18 cellular contexts compared by ENCODE assay signal in genomic region chr15:36798789-36799188, GRCh38.
A peak's percentile ranks its signal among the peaks of the same experiment; 100 is the strongest.
DNase-seq lines count a peak whose midpoint lies in the region; ATAC-seq and TF ChIP-seq lines count a peak whose summit lies in the region.
"Had no signal": no experiment of that assay in that cellular context is flagged by ENCODE, and none has a peak within 500 bp of the region (broad histone marks: within the 10 kb centered on the region; RNA-seq: fewer than 3 reads in every experiment).

No MANE protein-coding gene starts in this region.

- no peak for TF ChIP-seq CTCF in retinal pigment epithelial cell (conservative IDR thresholded peaks at IDR 0.05; ENCODE audit: low read depth, low read length)

- H3K36me3 Mint-ChIP-seq in activated T-helper 1 cell treated with anti-CD3 and anti-CD28 coated beads, Interleukin-12 subunit alpha, Interleukin-12 subunit beta, Interleukin-2, Interleukin-4 antibody, amounts not matched to agents 30 ng/mL and 10 ng/mL and 1 ng/mL, durations not matched to agents 14 hours and 24 hours and 36 hours (ENCODE audit: low read depth) = no peaks in the 10 kb centered on the region

- H3K4me3 ChIP-seq in retinal pigment epithelial cell (ENCODE audit: low read length) = no peak overlapping the region
- H3K4me3 ChIP-seq: BLaER1, GM12878, K562 had no signal

- no peak overlapping the region for H3K4me3 Mint-ChIP-seq in activated T-helper 1 cell treated with anti-CD3 and anti-CD28 coated beads, Interleukin-12 subunit alpha, Interleukin-12 subunit beta, Interleukin-2, Interleukin-4 antibody, amounts not matched to agents 30 ng/mL and 10 ng/mL and 1 ng/mL, durations not matched to agents 14 hours and 24 hours and 36 hours
- H3K4me3 Mint-ChIP-seq: CD8-positive, alpha-beta T cell; T-helper 17 cell had no signal

- intact Hi-C loops in activated T-helper 1 cell treated with anti-CD3 and anti-CD28 coated beads, Interleukin-12 subunit alpha, Interleukin-12 subunit beta, Interleukin-2, Interleukin-4 antibody, amounts not matched to agents 30 ng/mL and 10 ng/mL and 1 ng/mL, durations not matched to agents 14 hours and 24 hours and 36 hours (cut with micrococcal nuclease) = no loop called here

- DNase-seq in GM03348 (ENCODE audit: low spot score) (peak; percentile 29), M059J (ENCODE audit: low read depth) (peak; percentile 21), retinal pigment epithelial cell (ENCODE audit: low read depth) (peak; percentile 17), DMS153 treated with DMSO at 0.1 percent for 48 hours (lab: John Stamatoyannopoulos, UW; ENCODE audit: unreplicated experiment) (no peak), NCI-H2029 treated with DMSO at 0.1 percent for 48 hours (lab: John Stamatoyannopoulos, UW) (no peak)
- no peak for DNase-seq in stimulated activated CD4-positive, alpha-beta T cell treated with anti-CD3 and anti-CD28 coated beads, Interleukin-4, amount 100 ng/mL, for 24 hours
- no peak for DNase-seq in activated T-helper 1 cell treated with anti-CD3 and anti-CD28 coated beads, Interleukin-12 subunit alpha, Interleukin-12 subunit beta, Interleukin-2, Interleukin-4 antibody, amounts not matched to agents 30 ng/mL and 10 ng/mL and 1 ng/mL, durations not matched to agents 14 hours and 24 hours and 36 hours (ENCODE audit: low spot score)
- DNase-seq: CD8-positive, alpha-beta T cell; DMS79; GOT3; NCI-H1436; NCI-H510A treated with DMSO at 0.1 percent for 48 hours; SHP77 treated with DMSO at 0.1 percent for 48 hours; T-helper 17 cell had no signal

- no peak overlapping the region for H3K27ac Mint-ChIP-seq in activated T-helper 1 cell treated with anti-CD3 and anti-CD28 coated beads, Interleukin-12 subunit alpha, Interleukin-12 subunit beta, Interleukin-2, Interleukin-4 antibody, amounts not matched to agents 30 ng/mL and 10 ng/mL and 1 ng/mL, durations not matched to agents 14 hours and 24 hours and 36 hours
- H3K27ac Mint-ChIP-seq: CD8-positive, alpha-beta T cell; T-helper 17 cell had no signal

- H3K4me1 Mint-ChIP-seq in activated T-helper 1 cell treated with anti-CD3 and anti-CD28 coated beads, Interleukin-12 subunit alpha, Interleukin-12 subunit beta, Interleukin-2, Interleukin-4 antibody, amounts not matched to agents 30 ng/mL and 10 ng/mL and 1 ng/mL, durations not matched to agents 14 hours and 24 hours and 36 hours (ENCODE audit: low read depth) = no peaks in the 10 kb centered on the region
- H3K4me1 Mint-ChIP-seq: T-helper 17 cell had no signal

- no peaks in the 10 kb centered on the region for H3K27me3 Mint-ChIP-seq in activated T-helper 1 cell treated with anti-CD3 and anti-CD28 coated beads, Interleukin-12 subunit alpha, Interleukin-12 subunit beta, Interleukin-2, Interleukin-4 antibody, amounts not matched to agents 30 ng/mL and 10 ng/mL and 1 ng/mL, durations not matched to agents 14 hours and 24 hours and 36 hours (ENCODE audit: insufficient read depth)
- H3K27me3 Mint-ChIP-seq: T-helper 17 cell had no signal

- no peaks in the 10 kb centered on the region for H3K9me3 Mint-ChIP-seq in activated T-helper 1 cell treated with anti-CD3 and anti-CD28 coated beads, Interleukin-12 subunit alpha, Interleukin-12 subunit beta, Interleukin-2, Interleukin-4 antibody, amounts not matched to agents 30 ng/mL and 10 ng/mL and 1 ng/mL, durations not matched to agents 14 hours and 24 hours and 36 hours

- peak; percentile 53; the same call in 2 of the 3 replicates for ATAC-seq in SK-N-SH treated with all-trans-retinoic acid at 6 μM for 48 hours
- ATAC-seq: CD8-positive, alpha-beta T cell; GM12878; K562; T-helper 17 cell had no signal

TF ChIP-seq in SK-N-SH treated with all-trans-retinoic acid at 6 μM for 48 hours, 23 proteins besides CTCF, POLR2A, EP300 and RAD21:
- TF ChIP-seq ISL1 (CRISPR knock-in tag; IDR thresholded peaks at IDR 0.05) (peak; percentile 80), ESRRG (CRISPR knock-in tag; IDR thresholded peaks at IDR 0.05) (no peak), GLIS3 (CRISPR knock-in tag; IDR thresholded peaks at IDR 0.05) (0 out of 2 replicates have a peak, but pooled peaks have one; percentile 49), BACH2 (CRISPR knock-in tag; IDR thresholded peaks at IDR 0.05; ENCODE audit: borderline replicate concordance) (no peak), RARB (CRISPR knock-in tag; IDR thresholded peaks at IDR 0.05) (no peak), TSHZ2 (CRISPR knock-in tag; IDR thresholded peaks at IDR 0.05) (no peak), TOX (CRISPR knock-in tag; IDR thresholded peaks at IDR 0.05; ENCODE audit: borderline replicate concordance) (no peak), ZNF70 (CRISPR knock-in tag; IDR thresholded peaks at IDR 0.05) (no peak), ZNF565 (CRISPR knock-in tag; conservative IDR thresholded peaks at IDR 0.05; ENCODE audit: low read depth) (no peak), SNAI2 (CRISPR knock-in tag; IDR thresholded peaks at IDR 0.05) (no peak)
- TF ChIP-seq, protein P1, sequence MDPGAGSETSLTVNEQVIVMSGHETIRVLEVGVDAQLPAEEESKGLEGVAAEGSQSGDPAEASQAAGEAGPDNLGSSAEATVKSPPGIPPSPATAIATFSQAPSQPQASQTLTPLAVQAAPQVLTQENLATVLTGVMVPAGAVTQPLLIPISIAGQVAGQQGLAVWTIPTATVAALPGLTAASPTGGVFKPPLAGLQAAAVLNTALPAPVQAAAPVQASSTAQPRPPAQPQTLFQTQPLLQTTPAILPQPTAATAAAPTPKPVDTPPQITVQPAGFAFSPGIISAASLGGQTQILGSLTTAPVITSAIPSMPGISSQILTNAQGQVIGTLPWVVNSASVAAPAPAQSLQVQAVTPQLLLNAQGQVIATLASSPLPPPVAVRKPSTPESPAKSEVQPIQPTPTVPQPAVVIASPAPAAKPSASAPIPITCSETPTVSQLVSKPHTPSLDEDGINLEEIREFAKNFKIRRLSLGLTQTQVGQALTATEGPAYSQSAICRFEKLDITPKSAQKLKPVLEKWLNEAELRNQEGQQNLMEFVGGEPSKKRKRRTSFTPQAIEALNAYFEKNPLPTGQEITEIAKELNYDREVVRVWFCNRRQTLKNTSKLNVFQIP (CRISPR knock-in tag; IDR thresholded peaks at IDR 0.05; ENCODE audit: borderline replicate concordance, low read depth) = no peak

Comparison
In these comparisons a context has a peak if more than half of its experiments do, and no peak if none do; other contexts are left out.
1. DNase-seq: peak in GM03348 (single experiment), M059J (single experiment) and retinal pigment epithelial cell (single experiment); none in stimulated activated CD4-positive, alpha-beta T cell treated with anti-CD3 and anti-CD28 coated beads, Interleukin-4, amount 100 ng/mL, for 24 hours (single experiment), activated T-helper 1 cell treated with anti-CD3 and anti-CD28 coated beads, Interleukin-12 subunit alpha, Interleukin-12 subunit beta, Interleukin-2, Interleukin-4 antibody, amounts not matched to agents 30 ng/mL and 10 ng/mL and 1 ng/mL, durations not matched to agents 14 hours and 24 hours and 36 hours (single experiment), DMS153 treated with DMSO at 0.1 percent for 48 hours (single experiment) and NCI-H2029 treated with DMSO at 0.1 percent for 48 hours (single experiment).